ENCODE assay signal across 1 cellular context in the genomic region with DNA sequence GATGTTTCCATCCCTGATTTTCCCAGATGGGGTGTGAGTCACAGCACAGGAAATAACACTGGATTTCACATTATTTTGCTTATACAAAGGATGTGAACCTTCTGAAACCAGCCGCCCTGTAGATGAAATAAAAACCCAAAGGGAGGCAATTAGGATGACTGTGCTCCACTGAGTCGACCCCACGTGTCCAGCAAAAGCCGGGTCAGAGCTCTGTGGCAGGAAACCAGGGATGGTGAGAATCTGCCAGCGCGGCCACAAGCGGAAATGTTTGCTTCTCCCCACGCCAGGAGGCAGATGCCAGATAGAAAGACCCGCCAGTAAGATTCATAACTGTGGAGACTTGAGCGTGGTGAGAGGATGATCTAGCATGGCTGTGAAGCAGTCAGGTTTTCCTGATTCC.
TF ChIP-seq lines count a peak whose summit lies in the region.

No MANE protein-coding gene starts in this region.

TF ChIP-seq in IMR-90, 13 proteins besides CTCF, POLR2A, EP300 and RAD21 (continued from another document):
- TF ChIP-seq ELK1 (IDR thresholded peaks at IDR 0.05; ENCODE audit: borderline replicate concordance, low read depth, low read length) (no peak), SMC3 (IDR thresholded peaks at IDR 0.05; ENCODE audit: low read depth, low read length) (no peak), RFX5 (IDR thresholded peaks at IDR 0.05; ENCODE audit: low read depth, low read length) (no peak), NFE2L2 (IDR thresholded peaks at IDR 0.05; ENCODE audit: low read depth, low read length) (peak; percentile 66), MAFK (IDR thresholded peaks at IDR 0.05; ENCODE audit: low read depth, low read length) (peak; percentile 9; the same call in 1 of the 2 replicates), USF2 (IDR thresholded peaks at IDR 0.05; ENCODE audit: low read depth, low read length) (peak; percentile 93), CHD1 (IDR thresholded peaks at IDR 0.05; ENCODE audit: low read depth, low read length) (no peak), RCOR1 (IDR thresholded peaks at IDR 0.05; ENCODE audit: insufficient replicate concordance, low read length) (no peak), CEBPB (IDR thresholded peaks at IDR 0.05; ENCODE audit: low read depth, low read length) (peak; percentile 75)
TF ChIP-seq in IMR-90: peak in this region for 7.
